ENCODE assay signal across 18 cellular contexts in the genomic region with DNA sequence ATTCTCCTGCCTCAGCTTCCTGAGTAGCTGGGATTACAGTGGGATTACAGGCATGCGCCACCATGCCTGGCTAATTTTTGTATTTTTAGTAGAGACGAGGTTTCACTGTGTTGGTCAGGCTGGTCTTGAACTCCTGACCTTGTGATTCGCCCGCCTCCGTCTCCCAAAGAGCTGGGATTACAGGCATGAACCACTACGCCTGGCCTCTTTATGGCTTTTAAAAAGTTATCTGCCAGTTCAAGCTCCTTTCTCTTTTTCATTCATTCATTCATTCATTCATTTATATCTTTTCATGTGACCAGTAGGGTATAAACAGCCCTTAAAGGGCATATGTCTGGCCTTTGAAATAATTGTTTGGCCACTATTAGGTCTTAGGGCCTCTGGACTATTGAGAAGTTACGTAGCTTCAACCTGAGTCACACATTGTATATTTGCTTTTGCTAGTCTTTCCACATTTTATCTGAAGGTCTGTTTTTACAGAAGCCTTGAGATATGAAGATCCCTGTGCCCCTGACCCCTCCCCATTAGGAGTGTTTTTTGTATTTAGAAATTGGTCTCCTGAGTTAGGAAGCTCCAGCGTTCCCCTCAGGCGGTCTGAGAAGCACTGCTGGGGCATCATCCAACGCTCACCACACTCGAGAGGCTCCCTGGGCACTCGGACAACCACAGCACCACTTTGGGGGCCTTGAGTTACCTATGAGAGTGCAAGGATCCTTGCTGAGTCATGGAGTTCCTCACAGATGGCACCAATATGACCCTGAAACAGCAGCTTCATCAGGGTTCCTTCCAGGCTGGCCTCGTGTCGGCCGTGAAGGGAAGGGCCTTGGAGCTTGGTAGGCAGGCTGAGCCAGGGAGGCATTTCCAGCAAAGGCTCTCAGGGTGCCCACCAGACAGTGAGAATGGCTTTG.
"Had no signal": no experiment of that assay in that cellular context is flagged by ENCODE, and none has a peak within 500 bp of the region (broad histone marks: within the 10 kb centered on the region; RNA-seq: fewer than 3 reads in every experiment).

No MANE protein-coding gene starts in this region.

- H3K9me3 Mint-ChIP-seq: activated CD4-positive, alpha-beta memory T cell treated with anti-CD3 and anti-CD28 coated beads, Interleukin-2, amount 10 ng/mL, durations not matched to agents 7 days and 5 days; activated naive CD8-positive, alpha-beta T cell treated with anti-CD3 and anti-CD28 coated beads for 36 hours; neural crest cell; T-helper 2 cell treated with Interferon-gamma antibody and Interleukin-4, amounts not matched to agents 5 μg/mL and 100 μg/mL, for 36 hours had no signal

- H3K4me1 ChIP-seq: ascending aorta, esophagus squamous epithelium had no signal

- H3K27ac ChIP-seq: ascending aorta, cardiac muscle cell, esophagus squamous epithelium, ovary, skin epidermis, tibial nerve had no signal

- H3K4me1 Mint-ChIP-seq: activated CD4-positive, alpha-beta memory T cell treated with anti-CD3 and anti-CD28 coated beads, Interleukin-2, amount 10 ng/mL, durations not matched to agents 7 days and 5 days; activated naive CD8-positive, alpha-beta T cell treated with anti-CD3 and anti-CD28 coated beads for 36 hours had no signal

- H3K9me3 ChIP-seq: ascending aorta, esophagus squamous epithelium, ovary, tibial nerve had no signal

- H3K4me3 ChIP-seq: ascending aorta, cardiac muscle cell, esophagus squamous epithelium, ovary, skin epidermis, tibial nerve had no signal

- H3K36me3 ChIP-seq: cardiac muscle cell, ovary had no signal

- DNase-seq: activated CD4-positive, alpha-beta memory T cell treated with anti-CD3 and anti-CD28 coated beads, Interleukin-2, amount 10 ng/mL, durations not matched to agents 7 days and 5 days; activated CD4-positive, alpha-beta T cell treated with anti-CD3 and anti-CD28 coated beads for 1 hour; activated gamma-delta T cell treated with Interleukin-2 at 50 U/mL for 16 hours; activated naive CD8-positive, alpha-beta T cell treated with anti-CD3 and anti-CD28 coated beads for 36 hours; activated T-cell treated with anti-CD3 and anti-CD28 coated beads, Interleukin-2, amount 50 U/mL, for 48 hours; esophagus squamous epithelium; foreskin melanocyte; head of caudate nucleus; ovary; retina; stimulated activated CD4-positive, alpha-beta T cell treated with anti-CD3 and anti-CD28 coated beads, Interleukin-4, amount 100 ng/mL, for 4 hours had no signal

- H3K27ac Mint-ChIP-seq: activated CD4-positive, alpha-beta memory T cell treated with anti-CD3 and anti-CD28 coated beads, Interleukin-2, amount 10 ng/mL, durations not matched to agents 7 days and 5 days; activated naive CD8-positive, alpha-beta T cell treated with anti-CD3 and anti-CD28 coated beads for 36 hours; T-helper 2 cell treated with Interferon-gamma antibody and Interleukin-4, amounts not matched to agents 5 μg/mL and 100 μg/mL, for 36 hours had no signal

- FAIRE-seq: colon had no signal

- H3K27me3 ChIP-seq: ascending aorta, cardiac muscle cell, esophagus squamous epithelium, ovary, tibial nerve had no signal

- H3K27me3 Mint-ChIP-seq: activated CD4-positive, alpha-beta memory T cell treated with anti-CD3 and anti-CD28 coated beads, Interleukin-2, amount 10 ng/mL, durations not matched to agents 7 days and 5 days; activated naive CD8-positive, alpha-beta T cell treated with anti-CD3 and anti-CD28 coated beads for 36 hours had no signal

- H3K4me3 Mint-ChIP-seq: activated CD4-positive, alpha-beta memory T cell treated with anti-CD3 and anti-CD28 coated beads, Interleukin-2, amount 10 ng/mL, durations not matched to agents 7 days and 5 days; activated naive CD8-positive, alpha-beta T cell treated with anti-CD3 and anti-CD28 coated beads for 36 hours; neural crest cell; T-helper 2 cell treated with Interferon-gamma antibody and Interleukin-4, amounts not matched to agents 5 μg/mL and 100 μg/mL, for 36 hours had no signal
